Comparison of ENCODE assay signal across 14 cellular contexts in genomic region chr7:29375641-29376562, GRCh38.
A peak's percentile ranks its signal among the peaks of the same experiment; 100 is the strongest.
DNase-seq lines count a peak whose midpoint lies in the region; ATAC-seq, FAIRE-seq and TF ChIP-seq lines count a peak whose summit lies in the region.
"Had no signal": no experiment of that assay in that cellular context is flagged by ENCODE, and none has a peak within 500 bp of the region (broad histone marks: within the 10 kb centered on the region; RNA-seq: fewer than 3 reads in every experiment).

No MANE protein-coding gene starts in this region.

- H2BK15ac ChIP-seq in mesendoderm (replicated peaks; ENCODE audit: low read depth): no peak overlapping the region

- BruUV-seq in endothelial cell of umbilical vein (replicated peaks; lab: Mats Ljungman, UMichigan): no TSS peak

- H3K4me1 ChIP-seq in endothelial cell of umbilical vein (ENCODE audit: control insufficient read depth, extremely low read depth, insufficient read depth, low read length): no peaks in the 10 kb centered on the region
- no peaks in the 10 kb centered on the region for H3K4me1 ChIP-seq in mesendoderm (ENCODE audit: control insufficient read depth, low read depth, low read length)
- H3K4me1 ChIP-seq in upper lobe of left lung: no peaks in the 10 kb centered on the region

- H3K18ac ChIP-seq in mesendoderm (ENCODE audit: low read length): no peak overlapping the region

- WGBS in mesendoderm (ENCODE audit: extremely low coverage, insufficient coverage, low lambda C conversion rate): no CpG with 5 or more reads among the region's 7 CpGs
- WGBS in upper lobe of left lung, 2 donors: 72 to 73% methylated on average over 7 of the region's 7 CpGs

- DNase-seq in DMS53 (lab: John Stamatoyannopoulos, UW) (peak; percentile 90), MG63 (peak; percentile 66), endothelial cell of umbilical vein (ENCODE audit: low read depth, low spot score) (no peak), mesendoderm (peak; percentile 61), UCSD-AML1 (lab: John Stamatoyannopoulos, UW; ENCODE audit: unreplicated experiment) (no peak), upper lobe of left lung (no peak), NCI-H524 treated with DMSO at 0.1 percent for 48 hours (lab: John Stamatoyannopoulos, UW) (no peak), NCI-H1417 treated with DMSO at 0.1 percent for 48 hours (lab: John Stamatoyannopoulos, UW) (no peak)
- DNase-seq: activated B cell treated with CpG ODN at 0.5 μM for 24 hours; heart right ventricle; stimulated activated CD4-positive, alpha-beta T cell treated with anti-CD3 and anti-CD28 coated beads, Interleukin-2, amount 100 ng/mL, for 24 hours; substantia nigra had no signal

- TF ChIP-seq CTCF in endothelial cell of umbilical vein (IDR thresholded peaks at IDR 0.05; ENCODE audit: extremely low read depth in 1 of 2, insufficient read depth in 1 of 2, low read depth in 1 of 2, low read length in 2 of 2) (no peak), upper lobe of left lung (IDR thresholded peaks at IDR 0.05) (no peak)

- POLR2A ChIA-PET in endothelial cell of umbilical vein (lab: Charles Lee): no interaction called here

- H3K23ac ChIP-seq in mesendoderm (ENCODE audit: low read length): no peak overlapping the region

- H3K27me3 ChIP-seq in MG63: no peaks in the 10 kb centered on the region
- H3K27me3 ChIP-seq in endothelial cell of umbilical vein (ENCODE audit: control insufficient read depth in 2 of 2, insufficient read depth in 2 of 2, low read length in 2 of 2): no peaks in the 10 kb centered on the region
- no peaks in the 10 kb centered on the region for H3K27me3 ChIP-seq in mesendoderm (ENCODE audit: insufficient read depth, low read length, poor library complexity)
- no peaks in the 10 kb centered on the region for H3K27me3 ChIP-seq in upper lobe of left lung
- H3K27me3 ChIP-seq: heart right ventricle had no signal

- intact Hi-C loops in endothelial cell of umbilical vein (cut with micrococcal nuclease): no loop called here

- H3K56ac ChIP-seq in mesendoderm (ENCODE audit: low read length): no peak overlapping the region

- no peak overlapping the region for H2BK5ac ChIP-seq in mesendoderm (ENCODE audit: low read length)

- FAIRE-seq in endothelial cell of umbilical vein (lab: Jason Lieb, UNC): no peak
- FAIRE-seq: colon, GM18507 had no signal

- no peak overlapping the region for H4K8ac ChIP-seq in mesendoderm (ENCODE audit: low read depth, low read length)

- dilution Hi-C loops in endothelial cell of umbilical vein (cut with MboI; ENCODE audit: extremely low pct_ligation_motif_present, low sequenced_read_pairs): no loop called here

- TF ChIP-seq POLR2A in endothelial cell of umbilical vein (IDR thresholded peaks at IDR 0.05; ENCODE audit: low read depth, low read length) (no peak), upper lobe of left lung (IDR thresholded peaks at IDR 0.05) (no peak)

- H3K79me1 ChIP-seq in mesendoderm (ENCODE audit: low read length): no peaks in the 10 kb centered on the region

- H3K27ac ChIP-seq in endothelial cell of umbilical vein (ENCODE audit: insufficient read depth, low read depth, low read length) (no peak overlapping the region), mesendoderm (ENCODE audit: low read depth, low read length) (no peak overlapping the region), upper lobe of left lung (no peak overlapping the region)
- H3K27ac ChIP-seq: heart right ventricle had no signal

- H3K9me1 ChIP-seq in endothelial cell of umbilical vein (replicated peaks; ENCODE audit: control insufficient read depth, extremely low read depth, insufficient read depth, low read length): no peaks in the 10 kb centered on the region

- H3K4me2 ChIP-seq in endothelial cell of umbilical vein (ENCODE audit: insufficient read depth, low read length) (no peak overlapping the region), mesendoderm (ENCODE audit: low read length) (no peak overlapping the region)

- H3K4ac ChIP-seq in mesendoderm (ENCODE audit: low read depth, low read length): no peak overlapping the region

- ATAC-seq in upper lobe of left lung (ENCODE audit: low FRiP score in 2 of 2): no peak

- H3K36me3 ChIP-seq in MG63: no peaks in the 10 kb centered on the region
- H3K36me3 ChIP-seq in endothelial cell of umbilical vein (ENCODE audit: control insufficient read depth in 2 of 2, extremely low read depth in 1 of 2, insufficient read depth in 2 of 2, low read length in 2 of 2): no peaks in the 10 kb centered on the region
- no peaks in the 10 kb centered on the region for H3K36me3 ChIP-seq in mesendoderm (ENCODE audit: control insufficient read depth, insufficient read depth, low read length)
- H3K36me3 ChIP-seq in upper lobe of left lung: no peaks in the 10 kb centered on the region

- no peaks in the 10 kb centered on the region for H3K79me2 ChIP-seq in endothelial cell of umbilical vein (ENCODE audit: control insufficient read depth, insufficient read depth, low read length)
- H3K79me2 ChIP-seq in mesendoderm (ENCODE audit: control insufficient read depth, insufficient read depth, low read length): no peaks in the 10 kb centered on the region

- CTCF ChIA-PET in endothelial cell of umbilical vein (lab: Charles Lee): interaction anchor here (1.2 to 1.3 kb wide), 2 partner anchors 186 to 454 kb away, joined by 3 to 4 read pairs; no protein-coding TSS in a partner anchor

- no peak overlapping the region for H4K5ac ChIP-seq in mesendoderm (ENCODE audit: low read length)

- H3K4me3 ChIP-seq in MG63: no peak overlapping the region
- H3K4me3 ChIP-seq in endothelial cell of umbilical vein (replicated peaks in 1 of 3; ENCODE audit: insufficient read depth in 1 of 3, low read depth in 1 of 3, low read length in 3 of 3): no peak overlapping the region
- H3K4me3 ChIP-seq in mesendoderm (ENCODE audit: low read length): no peak overlapping the region
- H3K4me3 ChIP-seq in upper lobe of left lung: no peak overlapping the region
- H3K4me3 ChIP-seq: heart right ventricle had no signal

- H2AK5ac ChIP-seq in mesendoderm (ENCODE audit: low read length): no peak overlapping the region

- H3K9me3 ChIP-seq in MG63 (no peaks in the 10 kb centered on the region), endothelial cell of umbilical vein (replicated peaks; ENCODE audit: control insufficient read depth, insufficient read depth, low read length) (no peaks in the 10 kb centered on the region), upper lobe of left lung (no peaks in the 10 kb centered on the region)
- H3K9me3 ChIP-seq: heart right ventricle had no signal

- no peaks in the 10 kb centered on the region for H4K20me1 ChIP-seq in endothelial cell of umbilical vein (replicated peaks; ENCODE audit: control insufficient read depth, extremely low read depth, insufficient read depth, low read length)

- H3K9ac ChIP-seq in endothelial cell of umbilical vein (replicated peaks; ENCODE audit: extremely low read depth, insufficient read depth, low read length) (no peak overlapping the region), mesendoderm (ENCODE audit: low read length) (no peak overlapping the region)

- no peak overlapping the region for H2AFZ ChIP-seq in endothelial cell of umbilical vein (ENCODE audit: low read depth, low read length)

- TF ChIP-seq EP300 in upper lobe of left lung (IDR thresholded peaks at IDR 0.05): no peak

- H2BK120ac ChIP-seq in mesendoderm (ENCODE audit: low read depth, low read length): no peak overlapping the region

TF ChIP-seq in endothelial cell of umbilical vein, 7 proteins besides CTCF, POLR2A, EP300 and RAD21:
- no peak for TF ChIP-seq FOS (IDR thresholded peaks at IDR 0.05; ENCODE audit: borderline replicate concordance, insufficient read depth, low read length)
- peak; percentile 33 for TF ChIP-seq GATA2 (IDR thresholded peaks at IDR 0.05; ENCODE audit: insufficient read depth, insufficient read length, low read depth, low read length)
TF ChIP-seq in endothelial cell of umbilical vein: peak in this region for 1.

Comparison
In these comparisons a context has a peak if more than half of its experiments do, and no peak if none do; other contexts are left out.
1. DNase-seq: peak in DMS53 (single experiment), MG63 (single experiment) and mesendoderm (single experiment); none in endothelial cell of umbilical vein (single experiment), UCSD-AML1 (single experiment), upper lobe of left lung (0 of 2), NCI-H524 treated with DMSO at 0.1 percent for 48 hours (single experiment) and NCI-H1417 treated with DMSO at 0.1 percent for 48 hours (single experiment).